ENCODE assay signal across 26 cellular contexts in the genomic region with DNA sequence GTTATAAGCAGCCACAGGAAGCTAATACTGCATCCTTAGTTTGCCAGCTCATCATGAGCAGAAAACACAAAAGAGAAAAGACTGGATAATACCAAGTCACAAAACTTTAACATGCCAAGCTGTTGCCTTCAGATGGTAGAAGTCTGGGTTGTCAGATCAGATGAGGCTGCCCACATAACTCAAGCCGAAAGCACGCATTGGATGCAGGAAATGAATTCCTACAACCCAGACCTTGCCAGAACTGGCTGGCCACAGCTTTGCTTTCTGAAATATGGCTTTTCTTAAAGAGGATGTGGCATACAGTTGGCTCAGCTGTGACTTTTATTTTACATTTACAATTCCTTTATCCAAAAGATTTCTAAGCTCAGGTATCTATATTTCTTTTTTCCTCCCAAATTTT.
DNase-seq lines count a peak whose midpoint lies in the region; ATAC-seq and TF ChIP-seq lines count a peak whose summit lies in the region.
"Had no signal": no experiment of that assay in that cellular context is flagged by ENCODE, and none has a peak within 500 bp of the region (broad histone marks: within the 10 kb centered on the region; RNA-seq: fewer than 3 reads in every experiment).

No MANE protein-coding gene starts in this region.

- peaks cover 0 to 16% (median 0%) of the 10 kb centered on the region in 3 donors for H3K27me3 ChIP-seq in stomach
- H3K27me3 ChIP-seq: ascending aorta had no signal

- H3K4me1 ChIP-seq in stomach = no peaks in the 10 kb centered on the region
- H3K4me1 ChIP-seq: heart right ventricle, SJCRH30 had no signal

- H3K36me3 ChIP-seq in stomach = no peaks in the 10 kb centered on the region
- H3K36me3 ChIP-seq: ascending aorta, heart right ventricle, SJCRH30 had no signal

- intact Hi-C loops in stomach (cut with DNase I; ENCODE audit: low total_unique reads) = no loop called here
- intact Hi-C loops in cardiac septum (cut with DNase I) = no loop called here

- WGBS in stomach, 5 donors = 45 to 72% (median 65%) methylated on average over 2 of the region's 2 CpGs

- H3K4me3 ChIP-seq in retinal pigment epithelial cell (ENCODE audit: low read length) = no peak overlapping the region
- H3K4me3 ChIP-seq in stomach = no peak overlapping the region
- H3K4me3 ChIP-seq: ascending aorta, dorsolateral prefrontal cortex, GM12878, heart right ventricle, lung, mucosa of descending colon, SJCRH30, smooth muscle cell had no signal

- ATAC-seq in HG02588 (IDR thresholded peaks at IDR 0.05; ENCODE audit: unreplicated experiment) = no peak
- ATAC-seq: activated CD8-positive, alpha-beta T cell treated with anti-CD3 and anti-CD28 coated beads for 36 hours; GM12878; heart right ventricle; mucosa of descending colon had no signal

- H3K27ac ChIP-seq in stomach = no peak overlapping the region
- H3K27ac ChIP-seq: ascending aorta, C4-2B, dorsolateral prefrontal cortex, heart right ventricle, SJCRH30 had no signal

- DNase-seq in EH (ENCODE audit: low read depth) = peak; percentile 24
- DNase-seq in M059J (ENCODE audit: low read depth) = peak; percentile 1
- peak; percentile 39 for DNase-seq in dedifferentiated amniotic fluid mesenchymal stem cell (ENCODE audit: extremely low spot score)
- DNase-seq in retinal pigment epithelial cell (ENCODE audit: low read depth) = peak; percentile 2
- no peak for DNase-seq in stomach
- no peak for DNase-seq in cardiac septum (ENCODE audit: low spot score)
- no peak for DNase-seq in A172 (ENCODE audit: low spot score)
- DNase-seq: activated CD4-positive, CD25-positive, alpha-beta regulatory T cell treated with anti-CD3 and anti-CD28 coated beads, Interleukin-2, amount 50 U/mL, for 72 hours; activated CD8-positive, alpha-beta T cell treated with anti-CD3 and anti-CD28 coated beads for 36 hours; activated effector memory CD4-positive, alpha-beta T cell treated with anti-CD3 and anti-CD28 coated beads, Interleukin-2, amount 50 U/mL, for 16 hours; activated naive CD8-positive, alpha-beta T cell treated with anti-CD3 and anti-CD28 coated beads for 36 hours; DMS79 treated with DMSO at 0.1 percent for 48 hours; dorsolateral prefrontal cortex; heart right ventricle; mucosa of descending colon; NCI-H1105 treated with DMSO at 0.1 percent for 48 hours; NCI-H2029; NCI-H526 treated with DMSO at 0.1 percent for 48 hours; SJCRH30; stimulated activated CD4-positive, alpha-beta T cell treated with anti-CD3 and anti-CD28 coated beads, Interleukin-2, amount 100 ng/mL, for 24 hours had no signal

- H3K9me3 ChIP-seq in stomach = no peaks in the 10 kb centered on the region
- H3K9me3 ChIP-seq: ascending aorta, heart right ventricle, mucosa of descending colon, SJCRH30 had no signal

- no peak for TF ChIP-seq POLR2A in stomach (IDR thresholded peaks at IDR 0.05)

- no peak for TF ChIP-seq CTCF in retinal pigment epithelial cell (conservative IDR thresholded peaks at IDR 0.05; ENCODE audit: low read depth, low read length)
- no peak for TF ChIP-seq CTCF in stomach (IDR thresholded peaks at IDR 0.05)

- no peak for TF ChIP-seq EP300 in stomach (IDR thresholded peaks at IDR 0.05)

Comparison
In these comparisons a context has a peak if more than half of its experiments do, and no peak if none do; other contexts are left out.
1. DNase-seq: peak in EH (single experiment), M059J (single experiment), dedifferentiated amniotic fluid mesenchymal stem cell (single experiment) and retinal pigment epithelial cell (single experiment); none in stomach (single experiment), cardiac septum (single experiment) and A172 (single experiment).